ENCODE assay signal across 1 cellular context in genomic region chr6:26312501-26313390, GRCh38.
A peak's percentile ranks its signal among the peaks of the same experiment; 100 is the strongest.
TF ChIP-seq lines count a peak whose summit lies in the region.

No MANE protein-coding gene starts in this region.

TF ChIP-seq in K562, 482 proteins besides CTCF, POLR2A, EP300 and RAD21 (continued from another document and continues in another):
- TF ChIP-seq ZBTB43 (CRISPR knock-in tag; IDR thresholded peaks at IDR 0.05) (peak; percentile 77; the same call in 1 of the 2 replicates), THAP7 (CRISPR knock-in tag; IDR thresholded peaks at IDR 0.05) (no peak), TEAD4 (IDR thresholded peaks at IDR 0.05; ENCODE audit: low read length) (peak; percentile 81), TEAD4 (CRISPR knock-in tag; IDR thresholded peaks at IDR 0.05; ENCODE audit: borderline replicate concordance) (no peak), MAZ (CRISPR knock-in tag; conservative IDR thresholded peaks at IDR 0.05 in 1 of 2, IDR thresholded peaks at IDR 0.05 in 1 of 2) (peak in 1 of 2 experiments; percentile 13; a peak in 2 of 4 replicates), NCOR1 (IDR thresholded peaks at IDR 0.05) (0 out of 2 replicates have a peak, but pooled peaks have one; percentile 13), PRMT5 (CRISPR knock-in tag; IDR thresholded peaks at IDR 0.05) (no peak), CEBPG (CRISPR knock-in tag; IDR thresholded peaks at IDR 0.05) (peak; percentile 2; the same call in 1 of the 2 replicates), CEBPG (tag; conservative IDR thresholded peaks at IDR 0.05 in 1 of 2, IDR thresholded peaks at IDR 0.05 in 1 of 2) (peak; percentile 70 to 76), BACH1 (tag; IDR thresholded peaks at IDR 0.05) (0 out of 2 replicates have a peak, but pooled peaks have one; percentile 25), ZNF12 (CRISPR knock-in tag; IDR thresholded peaks at IDR 0.05) (no peak), HNRNPUL1 (IDR thresholded peaks at IDR 0.05; ENCODE audit: low read length) (no peak), ZNF165 (CRISPR knock-in tag; IDR thresholded peaks at IDR 0.05; ENCODE audit: borderline replicate concordance) (no peak), ZFP91 (CRISPR knock-in tag; IDR thresholded peaks at IDR 0.05) (no peak), ZFP36 (IDR thresholded peaks at IDR 0.05; ENCODE audit: low read depth, low read length, partially characterized antibody) (no peak), POLR2H (tag; IDR thresholded peaks at IDR 0.05; ENCODE audit: low read depth) (peak; percentile 100), CLOCK (CRISPR knock-in tag; IDR thresholded peaks at IDR 0.05; ENCODE audit: borderline replicate concordance) (no peak), ARID2 (IDR thresholded peaks at IDR 0.05) (no peak), CXXC5 (CRISPR knock-in tag; IDR thresholded peaks at IDR 0.05) (peak; percentile 84), E2F6 (IDR thresholded peaks at IDR 0.05; ENCODE audit: borderline replicate concordance in 1 of 2, extremely low read depth in 1 of 2, insufficient read depth in 1 of 2, insufficient read length in 1 of 2, low read depth in 1 of 2, low read length in 1 of 2, poor library complexity in 1 of 2, severe bottlenecking in 1 of 2) (no peak), TAF1 (IDR thresholded peaks at IDR 0.05; ENCODE audit: control insufficient read depth, extremely low read depth, insufficient read depth, low read length, severe bottlenecking) (no peak), RNF219 (CRISPR knock-in tag; IDR thresholded peaks at IDR 0.05) (0 out of 2 replicates have a peak, but pooled peaks have one; percentile 28), ZBTB17 (CRISPR knock-in tag; IDR thresholded peaks at IDR 0.05) (no peak), RERE (CRISPR knock-in tag; IDR thresholded peaks at IDR 0.05; ENCODE audit: borderline replicate concordance) (peak; percentile 79; the same call in 1 of the 2 replicates), CEBPB (tag; IDR thresholded peaks at IDR 0.05) (peak; percentile 72), CTCFL (IDR thresholded peaks at IDR 0.05; ENCODE audit: borderline replicate concordance, insufficient read depth, low read depth, low read length, poor library complexity, severe bottlenecking) (no peak), HINFP (tag; conservative IDR thresholded peaks at IDR 0.05; ENCODE audit: low read depth) (peak; percentile 43; the same call in 1 of the 2 replicates), NR4A1 (CRISPR knock-in tag; IDR thresholded peaks at IDR 0.05) (no peak), NR4A1 (tag; IDR thresholded peaks at IDR 0.05) (0 out of 2 replicates have a peak, but pooled peaks have one; percentile 19), SP2 (IDR thresholded peaks at IDR 0.05; ENCODE audit: extremely low read depth, low read depth, low read length, poor library complexity, severe bottlenecking) (no peak), TRIM24 (IDR thresholded peaks at IDR 0.05) (peak in 1 of 2 experiments; percentile 58; a peak in 1 of 4 replicates), ATF1 (CRISPR knock-in tag; IDR thresholded peaks at IDR 0.05) (no peak), ATF1 (tag; IDR thresholded peaks at IDR 0.05) (peak; percentile 82), MBD2 (IDR thresholded peaks at IDR 0.05; ENCODE audit: borderline replicate concordance, low read depth) (peak; percentile 27; the same call in 1 of the 2 replicates), STAT5A (IDR thresholded peaks at IDR 0.05; ENCODE audit: borderline replicate concordance, low read length) (no peak), DEAF1 (CRISPR knock-in tag; IDR thresholded peaks at IDR 0.05) (no peak)
